ENCODE assay signal across 1 cellular context in the genomic region with DNA sequence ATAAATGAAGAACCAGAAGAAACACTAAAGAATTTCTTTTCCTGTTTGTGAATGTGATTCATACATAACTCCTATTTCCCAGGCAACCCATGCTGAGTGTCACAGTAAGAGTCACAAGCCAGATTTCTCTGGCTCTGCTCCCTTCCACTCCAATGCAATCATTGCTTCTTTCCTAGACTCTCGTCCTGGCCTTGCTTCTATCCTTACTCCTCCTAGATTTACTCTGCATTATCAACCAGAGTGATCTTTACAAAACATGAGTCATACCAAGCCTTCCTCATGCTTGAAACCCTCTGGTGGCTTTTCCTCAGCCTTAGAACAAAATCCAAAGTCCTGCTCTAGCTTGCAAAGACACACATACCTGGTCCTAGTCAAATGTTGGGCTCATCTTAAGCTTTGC.
TF ChIP-seq lines count a peak whose summit lies in the region.

No MANE protein-coding gene starts in this region.

TF ChIP-seq in PFSK-1, 5 proteins besides CTCF, POLR2A, EP300 and RAD21 (continued from another document):
- TF ChIP-seq, protein P1, sequence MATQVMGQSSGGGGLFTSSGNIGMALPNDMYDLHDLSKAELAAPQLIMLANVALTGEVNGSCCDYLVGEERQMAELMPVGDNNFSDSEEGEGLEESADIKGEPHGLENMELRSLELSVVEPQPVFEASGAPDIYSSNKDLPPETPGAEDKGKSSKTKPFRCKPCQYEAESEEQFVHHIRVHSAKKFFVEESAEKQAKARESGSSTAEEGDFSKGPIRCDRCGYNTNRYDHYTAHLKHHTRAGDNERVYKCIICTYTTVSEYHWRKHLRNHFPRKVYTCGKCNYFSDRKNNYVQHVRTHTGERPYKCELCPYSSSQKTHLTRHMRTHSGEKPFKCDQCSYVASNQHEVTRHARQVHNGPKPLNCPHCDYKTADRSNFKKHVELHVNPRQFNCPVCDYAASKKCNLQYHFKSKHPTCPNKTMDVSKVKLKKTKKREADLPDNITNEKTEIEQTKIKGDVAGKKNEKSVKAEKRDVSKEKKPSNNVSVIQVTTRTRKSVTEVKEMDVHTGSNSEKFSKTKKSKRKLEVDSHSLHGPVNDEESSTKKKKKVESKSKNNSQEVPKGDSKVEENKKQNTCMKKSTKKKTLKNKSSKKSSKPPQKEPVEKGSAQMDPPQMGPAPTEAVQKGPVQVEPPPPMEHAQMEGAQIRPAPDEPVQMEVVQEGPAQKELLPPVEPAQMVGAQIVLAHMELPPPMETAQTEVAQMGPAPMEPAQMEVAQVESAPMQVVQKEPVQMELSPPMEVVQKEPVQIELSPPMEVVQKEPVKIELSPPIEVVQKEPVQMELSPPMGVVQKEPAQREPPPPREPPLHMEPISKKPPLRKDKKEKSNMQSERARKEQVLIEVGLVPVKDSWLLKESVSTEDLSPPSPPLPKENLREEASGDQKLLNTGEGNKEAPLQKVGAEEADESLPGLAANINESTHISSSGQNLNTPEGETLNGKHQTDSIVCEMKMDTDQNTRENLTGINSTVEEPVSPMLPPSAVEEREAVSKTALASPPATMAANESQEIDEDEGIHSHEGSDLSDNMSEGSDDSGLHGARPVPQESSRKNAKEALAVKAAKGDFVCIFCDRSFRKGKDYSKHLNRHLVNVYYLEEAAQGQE (IDR thresholded peaks at IDR 0.05; ENCODE audit: insufficient read depth in 1 of 2, low read depth in 2 of 2, low read length in 2 of 2), result no peak; a peak in 1 of 4 replicates
